ENCODE assay signal across 1 cellular context in the genomic region with DNA sequence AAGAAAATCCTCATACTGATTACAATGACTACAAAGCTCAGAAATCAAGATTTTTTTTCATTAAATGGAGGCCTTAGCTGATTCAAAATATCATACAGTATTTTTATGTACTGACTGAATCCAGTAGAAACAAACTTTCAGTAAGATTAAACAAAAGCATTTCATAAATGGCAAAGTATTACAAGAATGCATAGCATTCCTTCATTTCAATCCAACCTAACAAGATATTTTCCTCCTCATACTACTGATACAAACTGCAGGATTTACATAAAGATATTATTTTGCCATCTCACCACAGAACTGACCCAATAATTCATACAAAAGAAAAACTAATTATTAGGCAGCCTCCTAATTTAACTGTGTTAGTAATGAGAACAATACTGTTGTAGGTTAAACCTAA.
TF ChIP-seq lines count a peak whose summit lies in the region.

No MANE protein-coding gene starts in this region.

TF ChIP-seq in SK-N-SH, 30 proteins besides CTCF, POLR2A, EP300 and RAD21 (continued from another document):
- TF ChIP-seq GATA2 (CRISPR knock-in tag; IDR thresholded peaks at IDR 0.05) (no peak), MXI1 (IDR thresholded peaks at IDR 0.05; ENCODE audit: low read depth, low read length) (no peak), EZH2phosphoT487 (IDR thresholded peaks at IDR 0.05; ENCODE audit: borderline replicate concordance, low read depth) (no peak)
- TF ChIP-seq, protein P1, sequence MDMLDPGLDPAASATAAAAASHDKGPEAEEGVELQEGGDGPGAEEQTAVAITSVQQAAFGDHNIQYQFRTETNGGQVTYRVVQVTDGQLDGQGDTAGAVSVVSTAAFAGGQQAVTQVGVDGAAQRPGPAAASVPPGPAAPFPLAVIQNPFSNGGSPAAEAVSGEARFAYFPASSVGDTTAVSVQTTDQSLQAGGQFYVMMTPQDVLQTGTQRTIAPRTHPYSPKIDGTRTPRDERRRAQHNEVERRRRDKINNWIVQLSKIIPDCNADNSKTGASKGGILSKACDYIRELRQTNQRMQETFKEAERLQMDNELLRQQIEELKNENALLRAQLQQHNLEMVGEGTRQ (IDR thresholded peaks at IDR 0.05; ENCODE audit: borderline replicate concordance, low read depth, low read length) = no peak
